27 cellular contexts compared by ENCODE assay signal in the genomic region with DNA sequence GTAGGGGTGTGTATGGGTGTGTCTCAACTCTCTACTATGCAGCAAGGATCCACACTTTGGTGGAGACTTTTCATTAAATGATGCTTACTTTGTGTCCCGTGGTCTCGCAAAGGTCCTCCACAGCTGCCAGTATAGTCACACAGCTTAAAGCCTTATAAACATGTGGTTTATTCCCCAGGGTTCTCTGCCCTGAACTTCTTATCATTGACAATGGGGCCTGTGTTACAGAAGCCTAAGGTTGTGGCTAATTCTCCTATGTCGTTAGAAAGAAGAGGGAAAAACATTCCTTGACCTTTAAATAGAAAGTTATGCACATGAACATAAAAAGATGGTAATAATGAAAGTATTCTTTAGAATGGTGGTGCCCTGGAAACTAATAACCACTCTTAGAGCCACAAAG.
"Had no signal": no experiment of that assay in that cellular context is flagged by ENCODE, and none has a peak within 500 bp of the region (broad histone marks: within the 10 kb centered on the region; RNA-seq: fewer than 3 reads in every experiment).

No MANE protein-coding gene starts in this region.

- ATAC-seq: activated naive CD4-positive, alpha-beta T cell treated with anti-CD3 and anti-CD28 coated beads, Interleukin-2, amount 50 U/mL, for 72 hours; activated naive CD8-positive, alpha-beta T cell treated with anti-CD3 and anti-CD28 coated beads, Interleukin-2, amount 50 U/mL, for 24 hours; activated T-cell treated with anti-CD3 and anti-CD28 coated beads, Interleukin-2, amount 50 U/mL, for 4 hours; body of pancreas; K562; Right ventricle myocardium inferior had no signal

- H3K27me3 ChIP-seq: ascending aorta, body of pancreas, SJSA1 had no signal

- DNase-seq: activated CD4-positive, alpha-beta memory T cell treated with anti-CD3 and anti-CD28 coated beads for 36 hours; activated CD4-positive, alpha-beta T cell treated with anti-CD3 and anti-CD28 coated beads for 1 hour; activated CD4-positive, alpha-beta T cell treated with anti-CD3 and anti-CD28 coated beads, Interleukin-2, amount 10 ng/mL, durations not matched to agents 24 days and 14 days; activated CD8-positive, alpha-beta memory T cell treated with anti-CD3 and anti-CD28 coated beads for 24 hours; activated effector memory CD4-positive, alpha-beta T cell treated with anti-CD3 and anti-CD28 coated beads, Interleukin-2, amount 50 U/mL, for 16 hours; activated naive CD4-positive, alpha-beta T cell treated with Interleukin-2 at 50 U/mL for 16 hours; activated naive CD8-positive, alpha-beta T cell treated with anti-CD3 and anti-CD28 coated beads, Interleukin-2, amount 50 U/mL, for 24 hours; activated T-cell treated with anti-CD3 and anti-CD28 coated beads, Interleukin-2, amount 50 U/mL, for 4 hours; amniotic stem cell; body of pancreas; central memory CD4-positive, alpha-beta T cell; Karpas-422; NCI-H1092; NCI-H1417; NCI-H2029; NCI-H2107; NCI-H2171 treated with DMSO at 0.1 percent for 48 hours; NCI-H226; NCI-H510A; NCI-H526 treated with DMSO at 0.1 percent for 48 hours; NCI-H82; RPMI8226 had no signal

- H3K27ac ChIP-seq: ascending aorta, body of pancreas, SJSA1 had no signal

- H3K36me3 ChIP-seq: ascending aorta, SJSA1 had no signal

- H3K9me3 ChIP-seq: ascending aorta, body of pancreas, SJSA1 had no signal

- H3K4me1 ChIP-seq: ascending aorta, body of pancreas had no signal

- H3K4me3 ChIP-seq: ascending aorta, body of pancreas, K562, SJSA1 had no signal
